ENCODE assay signal across 11 cellular contexts in the genomic region with DNA sequence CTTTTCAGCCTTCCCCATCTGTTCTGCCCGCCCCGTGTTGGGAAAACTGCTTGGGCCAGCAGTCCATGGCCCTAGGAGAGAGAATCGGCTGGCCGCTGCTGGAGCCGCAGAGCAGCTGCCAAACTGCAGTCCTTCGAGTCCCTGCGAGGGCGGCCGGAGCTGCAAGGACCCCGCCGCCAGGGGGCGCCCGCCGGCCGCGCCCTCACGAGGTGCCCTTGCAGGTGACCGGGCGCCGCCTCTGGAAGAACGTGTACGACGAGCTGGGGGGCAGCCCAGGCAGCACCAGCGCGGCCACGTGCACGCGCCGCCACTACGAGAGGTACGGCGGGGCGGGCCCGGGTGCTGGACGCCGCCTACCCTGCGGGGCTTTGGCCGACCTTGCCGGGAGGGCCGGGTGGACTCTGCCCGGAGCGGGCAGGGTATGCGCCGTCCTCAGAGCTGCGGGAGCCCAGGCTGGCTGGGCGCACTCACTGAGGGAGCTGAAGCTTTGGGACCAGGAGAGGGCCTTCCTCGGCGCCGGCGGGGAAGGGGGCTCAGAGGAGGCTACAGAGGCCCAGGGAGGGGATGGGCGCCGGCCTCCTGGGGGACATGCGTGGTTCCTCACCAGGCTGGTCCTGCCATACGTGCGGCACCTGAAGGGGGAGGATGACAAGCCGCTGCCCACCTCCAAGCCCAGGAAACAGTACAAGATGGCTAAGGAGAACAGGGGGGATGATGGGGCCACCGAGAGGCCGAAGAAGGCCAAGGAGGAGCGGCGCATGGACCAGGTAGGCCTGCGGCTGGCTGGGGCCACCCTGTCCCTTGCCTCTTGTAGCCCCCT. TPM values are rescaled to one million over a fixed set of nuclear protein-coding genes. Genes with fewer than 3 reads are reported as not detected.
A peak's percentile ranks its signal among the peaks of the same experiment; 100 is the strongest.
DNase-seq lines count a peak whose midpoint lies in the region; ATAC-seq and TF ChIP-seq lines count a peak whose summit lies in the region.
"Had no signal": no experiment of that assay in that cellular context is flagged by ENCODE, and none has a peak within 500 bp of the region (broad histone marks: within the 10 kb centered on the region; RNA-seq: fewer than 3 reads in every experiment).

No MANE protein-coding gene starts in this region.

- peak; percentile 23; the same call in 1 of the 2 replicates for TF ChIP-seq CTCF in GM12874 (IDR thresholded peaks at IDR 0.05; ENCODE audit: insufficient read depth, low read depth, low read length)
- peak; percentile 2 for TF ChIP-seq CTCF in fibroblast of the aortic adventitia (IDR thresholded peaks at IDR 0.05; ENCODE audit: insufficient read depth, low read length)
- peak; percentile 42 for TF ChIP-seq CTCF in retinal pigment epithelial cell (conservative IDR thresholded peaks at IDR 0.05; ENCODE audit: low read depth, low read length)

- DNase-seq in OCI-M1 (lab: John Stamatoyannopoulos, UW), result peak; percentile 67
- no peak for DNase-seq in fibroblast of the aortic adventitia (ENCODE audit: low read depth)
- no peak for DNase-seq in retinal pigment epithelial cell (ENCODE audit: low read depth)
- DNase-seq in activated CD4-positive, alpha-beta T cell treated with anti-CD3 and anti-CD28 coated beads, Interleukin-2, amount 50 U/mL, for 48 hours, result no peak
- no peak for DNase-seq in NCI-H446 (lab: John Stamatoyannopoulos, UW)
- DNase-seq: caudate nucleus, NCI-H187 had no signal

- ATAC-seq in GM19351 (IDR thresholded peaks at IDR 0.05; ENCODE audit: unreplicated experiment) (no peak), HG02588 (IDR thresholded peaks at IDR 0.05; ENCODE audit: unreplicated experiment) (no peak)

- H3K4me3 ChIP-seq in fibroblast of the aortic adventitia (ENCODE audit: low read depth, low read length) (no peak overlapping the region), retinal pigment epithelial cell (ENCODE audit: low read length) (no peak overlapping the region)
- H3K4me3 ChIP-seq: lung had no signal

RNA-seq across cellular contexts. Expression of a gene that starts 13.6 kb away (rescaled TPM):
- 7.8 and 8.3 TPM in 2 replicates for total RNA-seq in fibroblast of the aortic adventitia (ENCODE audit: low replicate concordance)

RNA-seq across cellular contexts. Expression of a gene that starts 45.0 kb away (rescaled TPM):
- total RNA-seq in fibroblast of the aortic adventitia (ENCODE audit: low replicate concordance), result not detected in 2 replicates
